In genomic region chrX:43655961-43656494, GRCh38 we compare ENCODE assay signal across 8 cellular contexts. TPM values are rescaled to one million over a fixed set of nuclear protein-coding genes. Genes with fewer than 3 reads are reported as not detected.
A peak's percentile ranks its signal among the peaks of the same experiment; 100 is the strongest.
DNase-seq lines count a peak whose midpoint lies in the region; ATAC-seq and TF ChIP-seq lines count a peak whose summit lies in the region.

Gene MAOA (plus strand): TSS chrX:43656299. CDS start chrX:43656342, 43 bp downstream.

- H3K4me3 Mint-ChIP-seq in effector memory CD8-positive, alpha-beta T cell = peak within 1 kb of the TSS; percentile 85 to 93

- no peaks in the 10 kb centered on the region for H3K79me2 ChIP-seq in SK-N-SH (ENCODE audit: insufficient read depth)

- no peaks in the 10 kb centered on the region for H4K20me1 ChIP-seq in SK-N-SH (ENCODE audit: insufficient read depth)

- no peak for TF ChIP-seq RAD21 in SK-N-SH (IDR thresholded peaks at IDR 0.05; ENCODE audit: low read length)

- H3K36me3 Mint-ChIP-seq in effector memory CD8-positive, alpha-beta T cell (ENCODE audit: insufficient read depth) = peaks cover 11% of the 10 kb centered on the region

- peak within 1 kb of the TSS; percentile 73 for H3K9ac ChIP-seq in SK-N-SH

- CTCF ChIA-PET in SK-N-SH (lab: Yijun Ruan, JAX) = interaction anchor here (2.3 kb wide), 1 partner anchor 94 kb away, joined by 12 read pairs; no protein-coding TSS in a partner anchor

- no peaks in the 10 kb centered on the region for H3K9me3 Mint-ChIP-seq in effector memory CD8-positive, alpha-beta T cell

- H2AFZ ChIP-seq in SK-N-SH (ENCODE audit: low read depth) = peak within 1 kb of the TSS; percentile 72; the same call in 1 of the 2 replicates

- 7% methylated on average over 10 of the region's 32 CpGs for WGBS in SK-N-SH (ENCODE audit: low lambda C conversion rate)
- 2 to 38% methylated on average over 28 to 32 of the region's 32 CpGs for WGBS in lung, 2 donors

- POLR2A ChIA-PET in SK-N-SH (lab: Yijun Ruan, JAX) = interaction anchor here (1.7 kb wide), 1 partner anchor 21 kb away, joined by 6 read pairs; no protein-coding TSS in a partner anchor

- peak within 1 kb of the TSS; percentile 53 to 62 for H3K4me3 ChIP-seq in SK-N-SH (ENCODE audit: low read depth in 2 of 2, low read length in 1 of 2)
- H3K4me3 ChIP-seq in lung = peak within 1 kb of the TSS; percentile 49

- H3K4me2 ChIP-seq in SK-N-SH = peak within 1 kb of the TSS; percentile 88

- DNase-seq in SK-N-SH (peak; percentile 61), lung (ENCODE audit: low spot score) (peak; percentile 84)
- peak; percentile 22 to 29 for DNase-seq in activated CD4-positive, alpha-beta T cell treated with anti-CD3 and anti-CD28 coated beads for 4 hours
- peak in 2 of 3 experiments; percentile 8 to 10 for DNase-seq in effector memory CD8-positive, alpha-beta T cell
- peak; percentile 0 to 17 (median 8) for DNase-seq in stimulated activated CD4-positive, alpha-beta T cell treated with anti-CD3 and anti-CD28 coated beads, TNF-alpha, amount 100 ng/mL, for 4 hours (ENCODE audit: low read depth in 3 of 3)

- TF ChIP-seq CTCF in SK-N-SH (IDR thresholded peaks at IDR 0.05) (no peak), lung (IDR thresholded peaks at IDR 0.05; ENCODE audit: control extremely low read depth, extremely low read depth) (no peak)

- H3K27me3 Mint-ChIP-seq in effector memory CD8-positive, alpha-beta T cell = no peaks in the 10 kb centered on the region

- H3K27ac ChIP-seq in SK-N-SH (ENCODE audit: low read depth in 2 of 2, low read length in 1 of 2) = peak within 1 kb of the TSS; percentile 39 to 73; a peak in 2 of 4 replicates
- peak within 1 kb of the TSS; percentile 86 to 97 for H3K27ac ChIP-seq in lung (ENCODE audit: low read depth in 1 of 2, low read length in 1 of 2)

- H3K4me1 ChIP-seq in SK-N-SH (ENCODE audit: control insufficient read depth in 1 of 2, insufficient read depth in 2 of 2, low read depth in 1 of 2, low read length in 1 of 2) (peaks cover 0 to 2% of the 10 kb centered on the region in 2 experiments; a peak in 2 of 4 replicates), lung (ENCODE audit: control insufficient read depth in 2 of 2, insufficient read depth in 2 of 2, low read length in 2 of 2) (no peaks in the 10 kb centered on the region)

- no peaks in the 10 kb centered on the region for H3K9me3 ChIP-seq in SK-N-SH
- H3K9me3 ChIP-seq in lung (ENCODE audit: control insufficient read depth in 2 of 2, insufficient read depth in 1 of 2, low read length in 1 of 2) = peaks cover 0 to 5% of the 10 kb centered on the region in 2 donors

- H3K9me2 ChIP-seq in SK-N-SH = no peaks in the 10 kb centered on the region

- no peaks in the 10 kb centered on the region for H3F3A ChIP-seq in SK-N-SH (replicated peaks; ENCODE audit: insufficient read depth)

- peak within 1 kb of the TSS; percentile 57 to 75 for H3K27ac Mint-ChIP-seq in effector memory CD8-positive, alpha-beta T cell

- TF ChIP-seq EP300 in SK-N-SH (IDR thresholded peaks at IDR 0.05; ENCODE audit: borderline replicate concordance in 1 of 2, low read depth in 1 of 2, low read length in 1 of 2) = no peak

- peaks cover 9 to 14% of the 10 kb centered on the region in 2 donors for H3K4me1 Mint-ChIP-seq in effector memory CD8-positive, alpha-beta T cell (ENCODE audit: low read depth in 2 of 2)

- ATAC-seq in SK-N-SH treated with all-trans-retinoic acid at 6 μM for 48 hours = no peak
- ATAC-seq in effector memory CD8-positive, alpha-beta T cell (replicated peaks) = no peak
- ATAC-seq in lung (ENCODE audit: insufficient read depth, low FRiP score) = peak; percentile 48
- no peak for ATAC-seq in GM19463 (IDR thresholded peaks at IDR 0.05; ENCODE audit: unreplicated experiment)
- no peak for ATAC-seq in GM21825 (IDR thresholded peaks at IDR 0.05; ENCODE audit: unreplicated experiment)

- H3K36me3 ChIP-seq in SK-N-SH (replicated peaks in 1 of 2; ENCODE audit: control insufficient read depth in 1 of 2, insufficient read depth in 2 of 2, low read length in 1 of 2) (no peaks in the 10 kb centered on the region), lung (ENCODE audit: control insufficient read depth in 2 of 2, insufficient read depth in 2 of 2, low read length in 2 of 2) (no peaks in the 10 kb centered on the region)

- H3K27me3 ChIP-seq in SK-N-SH (ENCODE audit: insufficient read depth) (no peaks in the 10 kb centered on the region), lung (ENCODE audit: control insufficient read depth, insufficient read depth) (no peaks in the 10 kb centered on the region)

TF ChIP-seq in SK-N-SH, 30 proteins besides CTCF, POLR2A, EP300 and RAD21:
- TF ChIP-seq EZH2phosphoT487 (IDR thresholded peaks at IDR 0.05; ENCODE audit: borderline replicate concordance, low read depth) = no peak
- TF ChIP-seq FOXJ3 (CRISPR knock-in tag; IDR thresholded peaks at IDR 0.05) = no peak
- no peak for TF ChIP-seq RFX5 (IDR thresholded peaks at IDR 0.05; ENCODE audit: low read length)
- no peak for TF ChIP-seq YY1 (IDR thresholded peaks at IDR 0.05; ENCODE audit: low read depth)
- 0 out of 2 replicates have a peak, but pooled peaks have one; percentile 28 for TF ChIP-seq MXI1 (IDR thresholded peaks at IDR 0.05; ENCODE audit: low read depth, low read length)
TF ChIP-seq in SK-N-SH: peak in this region for 1.

TF ChIP-seq in SK-N-SH treated with all-trans-retinoic acid at 6 μM for 48 hours, 23 proteins besides CTCF, POLR2A, EP300 and RAD21:
- no peak for TF ChIP-seq ZC3H10 (CRISPR knock-in tag; IDR thresholded peaks at IDR 0.05)
- no peak for TF ChIP-seq ZNF565 (CRISPR knock-in tag; conservative IDR thresholded peaks at IDR 0.05; ENCODE audit: low read depth)
- TF ChIP-seq ISL1 (CRISPR knock-in tag; IDR thresholded peaks at IDR 0.05) = no peak
- TF ChIP-seq BACH2 (CRISPR knock-in tag; IDR thresholded peaks at IDR 0.05; ENCODE audit: borderline replicate concordance) = no peak
- no peak for TF ChIP-seq ARNTL (CRISPR knock-in tag; IDR thresholded peaks at IDR 0.05; ENCODE audit: borderline replicate concordance, low read depth)
- no peak for TF ChIP-seq ZFP30 (CRISPR knock-in tag; IDR thresholded peaks at IDR 0.05)
- no peak for TF ChIP-seq CREB5 (CRISPR knock-in tag; IDR thresholded peaks at IDR 0.05; ENCODE audit: low read depth)
- TF ChIP-seq SNAI2 (CRISPR knock-in tag; IDR thresholded peaks at IDR 0.05) = no peak
- no peak for TF ChIP-seq TOX (CRISPR knock-in tag; IDR thresholded peaks at IDR 0.05; ENCODE audit: borderline replicate concordance)

RNA-seq across cellular contexts. Expression of gene MAOA, which starts in this region (rescaled TPM):
- 0.31 and 0.73 TPM in 2 replicates for polyA plus RNA-seq in SK-N-SH (2012; rRNA removed)
- polyA plus RNA-seq in SK-N-SH (2012; cell fraction: cytosol; rRNA removed) = 0.50 and 0.77 TPM in 2 replicates
- polyA plus RNA-seq in SK-N-SH (2012; cell fraction: nucleus; rRNA removed) = 0.21 and 0.33 TPM in 2 replicates
- 100 to 1,000 TPM; 134 to 187 TPM for total RNA-seq in lung
- 100 to 1,000 TPM in 1 of 2 donors, 10 to 100 TPM in 1; 70.0 to 101 TPM for polyA plus RNA-seq in lung

Comparison
In these comparisons a context has a peak if more than half of its experiments do, and no peak if none do; other contexts are left out.
1. RNA of gene MAOA (polyA plus RNA-seq): 70.0 to 101 TPM in lung; 0.21 to 0.77 TPM in SK-N-SH; every median in the first group is over 10 times any median in the second.
2. Peak in DNase-seq, H3K4me3 ChIP-seq, H3K27ac ChIP-seq, H3K9ac ChIP-seq and H3K4me2 ChIP-seq in SK-N-SH; RNA of the gene not detected or under 1 TPM.
3. DNase-seq: peak in every context shown above with its lines; median percentile 84 in lung; 61 in SK-N-SH; 26 in activated CD4-positive, alpha-beta T cell treated with anti-CD3 and anti-CD28 coated beads for 4 hours; 9 in effector memory CD8-positive, alpha-beta T cell; 8 in stimulated activated CD4-positive, alpha-beta T cell treated with anti-CD3 and anti-CD28 coated beads, TNF-alpha, amount 100 ng/mL, for 4 hours.